26 cellular contexts compared by ENCODE assay signal in the genomic region with DNA sequence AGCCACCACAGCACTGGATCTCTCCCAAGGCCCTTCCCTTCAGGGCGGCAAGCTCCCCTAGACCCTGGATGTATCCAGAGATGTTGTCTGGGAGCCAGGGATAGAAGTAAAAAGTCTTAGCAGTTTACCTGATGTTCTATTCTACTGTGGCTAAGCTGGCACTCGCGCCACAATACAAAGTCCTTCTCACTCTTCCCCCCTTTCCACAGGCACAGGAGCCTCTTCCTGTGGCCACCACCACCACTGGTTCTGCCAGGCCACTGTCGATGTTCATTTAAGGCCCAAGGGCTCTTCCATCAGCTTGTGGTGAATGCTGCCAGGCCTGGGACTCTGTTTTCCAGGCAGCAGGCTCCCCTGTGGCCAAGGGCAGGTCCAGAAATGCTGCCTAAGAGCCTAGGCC.
"Had no signal": no experiment of that assay in that cellular context is flagged by ENCODE, and none has a peak within 500 bp of the region (broad histone marks: within the 10 kb centered on the region; RNA-seq: fewer than 3 reads in every experiment).

No MANE protein-coding gene starts in this region.

- H3K27ac ChIP-seq: adrenal gland, body of pancreas, breast epithelium, Peyer's patch, SJSA1 had no signal

- DNase-seq: activated CD4-positive, alpha-beta T cell treated with anti-CD3 and anti-CD28 coated beads for 36 hours; activated CD4-positive, alpha-beta T cell treated with anti-CD3 and anti-CD28 coated beads, Interleukin-2, amount 10 ng/mL, durations not matched to agents 7 days and 5 days; activated CD4-positive, alpha-beta T cell treated with anti-CD3 and anti-CD28 coated beads, Interleukin-2, amount 50 U/mL, for 48 hours; activated CD8-positive, alpha-beta T cell treated with anti-CD3 and anti-CD28 coated beads, Interleukin-2, amount 10 ng/mL, durations not matched to agents 7 days and 5 days; activated gamma-delta T cell treated with Interleukin-2 at 50 U/mL for 16 hours; activated naive CD4-positive, alpha-beta T cell treated with anti-CD3 and anti-CD28 coated beads for 36 hours; activated T-cell treated with anti-CD3 and anti-CD28 coated beads, Interleukin-2, amount 50 U/mL, for 24 hours; adrenal gland; body of pancreas; NCI-H1092 treated with DMSO at 0.1 percent for 48 hours; NCI-H1417 treated with DMSO at 0.1 percent for 48 hours; NCI-H2029; NCI-H510A; NCI-H526; NCI-H748 treated with DMSO at 0.1 percent for 48 hours; NK-92 treated with Interleukin-12 subunit alpha and Interleukin-12 subunit beta, amount 100 ng/mL, for 24 hours; PC-3; Peyer's patch; RPMI8226; SHP77 treated with DMSO at 0.1 percent for 48 hours; SK-N-SH had no signal

- H3K27ac Mint-ChIP-seq: activated CD4-positive, alpha-beta T cell treated with anti-CD3 and anti-CD28 coated beads for 36 hours; activated CD4-positive, alpha-beta T cell treated with anti-CD3 and anti-CD28 coated beads, Interleukin-2, amount 10 ng/mL, durations not matched to agents 7 days and 5 days; activated CD8-positive, alpha-beta T cell treated with anti-CD3 and anti-CD28 coated beads, Interleukin-2, amount 10 ng/mL, durations not matched to agents 7 days and 5 days; activated naive CD4-positive, alpha-beta T cell treated with anti-CD3 and anti-CD28 coated beads for 36 hours; activated naive CD4-positive, alpha-beta T cell treated with anti-CD3 and anti-CD28 coated beads, Interleukin-2, amount 50 U/mL, for 72 hours; activated T-cell treated with anti-CD3 and anti-CD28 coated beads, Interleukin-2, amount 50 U/mL, for 24 hours; T-helper 1 cell treated with Interleukin-12 subunit alpha and Interleukin-12 subunit beta and Interleukin-4 antibody, amounts not matched to agents 30 μg/mL and 1 μg/mL, for 36 hours; T-helper 2 cell treated with Interferon-gamma antibody and Interleukin-4, amounts not matched to agents 5 μg/mL and 100 μg/mL, for 36 hours had no signal

- H3K4me1 Mint-ChIP-seq: activated CD4-positive, alpha-beta T cell treated with anti-CD3 and anti-CD28 coated beads, Interleukin-2, amount 10 ng/mL, durations not matched to agents 7 days and 5 days had no signal

- ATAC-seq: activated CD4-positive, alpha-beta T cell treated with anti-CD3 and anti-CD28 coated beads for 36 hours; activated CD8-positive, alpha-beta T cell treated with anti-CD3 and anti-CD28 coated beads, Interleukin-2, amount 10 ng/mL, durations not matched to agents 7 days and 5 days; activated naive CD4-positive, alpha-beta T cell treated with anti-CD3 and anti-CD28 coated beads, Interleukin-2, amount 50 U/mL, for 72 hours; body of pancreas; PC-3 had no signal

- H3K4me3 Mint-ChIP-seq: activated CD4-positive, alpha-beta T cell treated with anti-CD3 and anti-CD28 coated beads for 36 hours; activated CD4-positive, alpha-beta T cell treated with anti-CD3 and anti-CD28 coated beads, Interleukin-2, amount 10 ng/mL, durations not matched to agents 7 days and 5 days; activated CD8-positive, alpha-beta T cell treated with anti-CD3 and anti-CD28 coated beads, Interleukin-2, amount 10 ng/mL, durations not matched to agents 7 days and 5 days; activated naive CD4-positive, alpha-beta T cell treated with anti-CD3 and anti-CD28 coated beads for 36 hours; activated T-cell treated with anti-CD3 and anti-CD28 coated beads, Interleukin-2, amount 50 U/mL, for 24 hours; T-helper 1 cell treated with Interleukin-12 subunit alpha and Interleukin-12 subunit beta and Interleukin-4 antibody, amounts not matched to agents 30 μg/mL and 1 μg/mL, for 36 hours; T-helper 2 cell treated with Interferon-gamma antibody and Interleukin-4, amounts not matched to agents 5 μg/mL and 100 μg/mL, for 36 hours had no signal

- H3K9me3 Mint-ChIP-seq: activated CD4-positive, alpha-beta T cell treated with anti-CD3 and anti-CD28 coated beads, Interleukin-2, amount 10 ng/mL, durations not matched to agents 7 days and 5 days; activated naive CD4-positive, alpha-beta T cell treated with anti-CD3 and anti-CD28 coated beads for 36 hours; activated naive CD4-positive, alpha-beta T cell treated with anti-CD3 and anti-CD28 coated beads, Interleukin-2, amount 50 U/mL, for 72 hours; activated T-cell treated with anti-CD3 and anti-CD28 coated beads, Interleukin-2, amount 50 U/mL, for 24 hours; T-helper 1 cell treated with Interleukin-12 subunit alpha and Interleukin-12 subunit beta and Interleukin-4 antibody, amounts not matched to agents 30 μg/mL and 1 μg/mL, for 36 hours; T-helper 2 cell treated with Interferon-gamma antibody and Interleukin-4, amounts not matched to agents 5 μg/mL and 100 μg/mL, for 36 hours had no signal

- H3K27me3 Mint-ChIP-seq: activated CD4-positive, alpha-beta T cell treated with anti-CD3 and anti-CD28 coated beads for 36 hours; activated CD4-positive, alpha-beta T cell treated with anti-CD3 and anti-CD28 coated beads, Interleukin-2, amount 10 ng/mL, durations not matched to agents 7 days and 5 days; activated T-cell treated with anti-CD3 and anti-CD28 coated beads, Interleukin-2, amount 50 U/mL, for 24 hours had no signal
